ENCODE assay signal across 1 cellular context in the genomic region with DNA sequence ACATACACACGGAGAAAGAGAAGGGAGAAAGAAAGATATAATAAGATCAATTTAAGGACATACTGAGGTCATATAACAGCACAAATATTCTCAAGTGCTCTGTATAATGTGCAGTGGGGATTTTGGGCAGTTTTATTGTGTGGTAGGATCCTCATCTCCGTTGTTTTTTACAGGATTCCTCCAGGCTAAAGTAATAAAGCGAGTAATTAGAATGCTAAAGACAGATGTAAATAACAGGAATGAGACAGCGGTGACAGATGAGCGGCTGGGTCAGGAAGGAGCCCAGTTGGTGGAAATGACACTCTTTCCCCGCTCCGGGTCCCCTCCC.
TF ChIP-seq lines count a peak whose summit lies in the region.

No MANE protein-coding gene starts in this region.

TF ChIP-seq in neural cell, 6 proteins besides CTCF, POLR2A, EP300 and RAD21 (continued from another document):
- TF ChIP-seq REST (IDR thresholded peaks at IDR 0.05; ENCODE audit: borderline replicate concordance) = no peak
